Comparison of ENCODE assay signal across 30 cellular contexts in genomic region chr14:24303988-24304387, GRCh38. TPM values are rescaled to one million over a fixed set of nuclear protein-coding genes. Genes with fewer than 3 reads are reported as not detected.
"Had no signal": no experiment of that assay in that cellular context is flagged by ENCODE, and none has a peak within 500 bp of the region (broad histone marks: within the 10 kb centered on the region; RNA-seq: fewer than 3 reads in every experiment).

No MANE protein-coding gene starts in this region.

- H3K9me3 ChIP-seq: esophagus squamous epithelium, gastroesophageal sphincter had no signal

- H3K4me3 Mint-ChIP-seq: activated CD4-positive, alpha-beta memory T cell treated with anti-CD3 and anti-CD28 coated beads for 36 hours; activated CD4-positive, alpha-beta T cell treated with anti-CD3 and anti-CD28 coated beads for 36 hours; activated CD4-positive, alpha-beta T cell treated with anti-CD3 and anti-CD28 coated beads, Interleukin-2, amount 10 ng/mL, durations not matched to agents 24 days and 14 days; activated CD8-positive, alpha-beta memory T cell treated with anti-CD3 and anti-CD28 coated beads, Interleukin-2, amount 10 ng/mL, durations not matched to agents 7 days and 5 days; activated CD8-positive, alpha-beta T cell treated with anti-CD3 and anti-CD28 coated beads, Interleukin-2, amount 10 ng/mL, durations not matched to agents 7 days and 5 days; activated naive CD4-positive, alpha-beta T cell treated with anti-CD3 and anti-CD28 coated beads for 36 hours; activated naive CD8-positive, alpha-beta T cell; activated T-helper 1 cell treated with anti-CD3 and anti-CD28 coated beads, Interleukin-12 subunit alpha, Interleukin-12 subunit beta, Interleukin-2, Interleukin-4 antibody, amounts not matched to agents 30 ng/mL and 10 ng/mL and 1 ng/mL, durations not matched to agents 14 hours and 24 hours and 36 hours; central memory CD8-positive, alpha-beta T cell; dendritic cell treated with granulocyte-macrophage colony-stimulating factor and Interleukin-4, amounts not matched to agents 40 ng/mL and 50 ng/mL, for 4 days; effector memory CD8-positive, alpha-beta T cell had no signal

- H3K4me3 ChIP-seq: coronary artery, dorsolateral prefrontal cortex, esophagus squamous epithelium, gastroesophageal sphincter had no signal

- H3K27ac ChIP-seq: brain microvascular endothelial cell, coronary artery, dorsolateral prefrontal cortex, epithelial cell of prostate, esophagus squamous epithelium, gastroesophageal sphincter had no signal

- H3K9me3 Mint-ChIP-seq: activated CD4-positive, alpha-beta memory T cell treated with anti-CD3 and anti-CD28 coated beads for 36 hours; activated CD4-positive, alpha-beta T cell treated with anti-CD3 and anti-CD28 coated beads, Interleukin-2, amount 10 ng/mL, durations not matched to agents 24 days and 14 days; activated naive CD4-positive, alpha-beta T cell treated with anti-CD3 and anti-CD28 coated beads for 36 hours; activated T-helper 1 cell treated with anti-CD3 and anti-CD28 coated beads, Interleukin-12 subunit alpha, Interleukin-12 subunit beta, Interleukin-2, Interleukin-4 antibody, amounts not matched to agents 30 ng/mL and 10 ng/mL and 1 ng/mL, durations not matched to agents 14 hours and 24 hours and 36 hours; activated T-helper 2 cell treated with anti-CD3 and anti-CD28 coated beads, Interferon-gamma antibody, Interleukin-2, Interleukin-4, amounts not matched to agents 10 μg/mL and 5 μg/mL and 100 μg/mL, durations not matched to agents 14 hours and 24 hours and 36 hours; central memory CD8-positive, alpha-beta T cell; dendritic cell treated with granulocyte-macrophage colony-stimulating factor and Interleukin-4, amounts not matched to agents 40 ng/mL and 50 ng/mL, for 4 days; effector memory CD8-positive, alpha-beta T cell had no signal

- DNase-seq: activated CD4-positive, alpha-beta memory T cell treated with anti-CD3 and anti-CD28 coated beads for 36 hours; activated CD4-positive, alpha-beta T cell treated with anti-CD3 and anti-CD28 coated beads for 36 hours; activated CD4-positive, alpha-beta T cell treated with anti-CD3 and anti-CD28 coated beads, Interleukin-2, amount 10 ng/mL, durations not matched to agents 24 days and 14 days; activated CD4-positive, CD25-positive, alpha-beta regulatory T cell; activated CD4-positive, CD25-positive, alpha-beta regulatory T cell treated with anti-CD3 and anti-CD28 coated beads, Interleukin-2, amount 50 U/mL, for 72 hours; activated CD8-positive, alpha-beta memory T cell treated with anti-CD3 and anti-CD28 coated beads, Interleukin-2, amount 10 ng/mL, durations not matched to agents 7 days and 5 days; activated CD8-positive, alpha-beta memory T cell treated with anti-CD3 and anti-CD28 coated beads, Interleukin-2, amount 50 U/mL, for 4 hours; activated CD8-positive, alpha-beta T cell treated with anti-CD3 and anti-CD28 coated beads, Interleukin-2, amount 10 ng/mL, durations not matched to agents 7 days and 5 days; activated effector memory CD4-positive, alpha-beta T cell treated with anti-CD3 and anti-CD28 coated beads, Interleukin-2, amount 50 U/mL, for 16 hours; activated naive CD4-positive, alpha-beta T cell treated with anti-CD3 and anti-CD28 coated beads for 36 hours; activated T-cell treated with anti-CD3 and anti-CD28 coated beads, Interleukin-2, amount 50 U/mL, for 1 hour; activated T-cell treated with anti-CD3 and anti-CD28 coated beads, Interleukin-2, amount 50 U/mL, for 48 hours; amniotic stem cell; anterior cingulate cortex; brain microvascular endothelial cell; dorsolateral prefrontal cortex; effector CD4-positive, alpha-beta T cell; effector memory CD8-positive, alpha-beta T cell; esophagus squamous epithelium; foreskin melanocyte; T-helper 2 cell had no signal

- H3K27ac Mint-ChIP-seq: activated CD4-positive, alpha-beta memory T cell treated with anti-CD3 and anti-CD28 coated beads for 36 hours; activated CD4-positive, alpha-beta T cell treated with anti-CD3 and anti-CD28 coated beads for 36 hours; activated CD4-positive, alpha-beta T cell treated with anti-CD3 and anti-CD28 coated beads, Interleukin-2, amount 10 ng/mL, durations not matched to agents 24 days and 14 days; activated CD8-positive, alpha-beta memory T cell treated with anti-CD3 and anti-CD28 coated beads, Interleukin-2, amount 10 ng/mL, durations not matched to agents 7 days and 5 days; activated CD8-positive, alpha-beta T cell treated with anti-CD3 and anti-CD28 coated beads, Interleukin-2, amount 10 ng/mL, durations not matched to agents 7 days and 5 days; activated naive CD4-positive, alpha-beta T cell treated with anti-CD3 and anti-CD28 coated beads for 36 hours; activated naive CD8-positive, alpha-beta T cell; activated T-helper 1 cell treated with anti-CD3 and anti-CD28 coated beads, Interleukin-12 subunit alpha, Interleukin-12 subunit beta, Interleukin-2, Interleukin-4 antibody, amounts not matched to agents 30 ng/mL and 10 ng/mL and 1 ng/mL, durations not matched to agents 14 hours and 24 hours and 36 hours; activated T-helper 2 cell treated with anti-CD3 and anti-CD28 coated beads, Interferon-gamma antibody, Interleukin-2, Interleukin-4, amounts not matched to agents 10 μg/mL and 5 μg/mL and 100 μg/mL, durations not matched to agents 14 hours and 24 hours and 36 hours; dendritic cell treated with granulocyte-macrophage colony-stimulating factor and Interleukin-4, amounts not matched to agents 40 ng/mL and 50 ng/mL, for 4 days had no signal

- ATAC-seq: activated CD4-positive, alpha-beta T cell treated with anti-CD3 and anti-CD28 coated beads for 36 hours; activated CD8-positive, alpha-beta memory T cell treated with anti-CD3 and anti-CD28 coated beads, Interleukin-2, amount 10 ng/mL, durations not matched to agents 7 days and 5 days; activated CD8-positive, alpha-beta T cell treated with anti-CD3 and anti-CD28 coated beads, Interleukin-2, amount 10 ng/mL, durations not matched to agents 7 days and 5 days; effector memory CD8-positive, alpha-beta T cell; gastroesophageal sphincter had no signal

- H3K27me3 Mint-ChIP-seq: activated CD4-positive, alpha-beta memory T cell treated with anti-CD3 and anti-CD28 coated beads for 36 hours; activated CD4-positive, alpha-beta T cell treated with anti-CD3 and anti-CD28 coated beads for 36 hours; activated CD4-positive, alpha-beta T cell treated with anti-CD3 and anti-CD28 coated beads, Interleukin-2, amount 10 ng/mL, durations not matched to agents 24 days and 14 days; activated CD8-positive, alpha-beta memory T cell treated with anti-CD3 and anti-CD28 coated beads, Interleukin-2, amount 10 ng/mL, durations not matched to agents 7 days and 5 days; activated naive CD8-positive, alpha-beta T cell; central memory CD8-positive, alpha-beta T cell; dendritic cell treated with granulocyte-macrophage colony-stimulating factor and Interleukin-4, amounts not matched to agents 40 ng/mL and 50 ng/mL, for 4 days; effector memory CD8-positive, alpha-beta T cell had no signal

- H3K27me3 ChIP-seq: brain microvascular endothelial cell, dorsolateral prefrontal cortex, esophagus squamous epithelium, gastroesophageal sphincter had no signal

RNA-seq across cellular contexts. Expression of gene CIDEB, which starts 3.8 kb away (rescaled TPM):
- total RNA-seq: astrocyte had no signal
